In genomic region chr11:114001416-114001815, GRCh38 we compare ENCODE assay signal across 27 cellular contexts. TPM values are rescaled to one million over a fixed set of nuclear protein-coding genes. Genes with fewer than 3 reads are reported as not detected.
A peak's percentile ranks its signal among the peaks of the same experiment; 100 is the strongest.
DNase-seq lines count a peak whose midpoint lies in the region; ATAC-seq and TF ChIP-seq lines count a peak whose summit lies in the region.
"Had no signal": no experiment of that assay in that cellular context is flagged by ENCODE, and none has a peak within 500 bp of the region (broad histone marks: within the 10 kb centered on the region; RNA-seq: fewer than 3 reads in every experiment).

No MANE protein-coding gene starts in this region.

- H3K27ac Mint-ChIP-seq in activated CD4-positive, alpha-beta T cell treated with anti-CD3 and anti-CD28 coated beads, Interleukin-2, amount 10 ng/mL, durations not matched to agents 7 days and 5 days: no peak overlapping the region
- H3K27ac Mint-ChIP-seq: CD8-positive, alpha-beta T cell had no signal

- intact Hi-C loops in A673 (cut with micrococcal nuclease; ENCODE audit: unreplicated experiment): no loop called here
- intact Hi-C loops in sigmoid colon (cut with DNase I): no loop called here

- no peaks in the 10 kb centered on the region for H3K36me3 Mint-ChIP-seq in activated T-cell treated with anti-CD3 and anti-CD28 coated beads, Interleukin-2, amount 50 U/mL, for 4 hours (ENCODE audit: insufficient read depth)
- no peaks in the 10 kb centered on the region for H3K36me3 Mint-ChIP-seq in activated CD4-positive, alpha-beta T cell treated with anti-CD3 and anti-CD28 coated beads, Interleukin-2, amount 10 ng/mL, durations not matched to agents 7 days and 5 days (ENCODE audit: low read depth)
- H3K36me3 Mint-ChIP-seq: CD8-positive, alpha-beta T cell had no signal

- no peaks in the 10 kb centered on the region for H3K4me1 ChIP-seq in A673 (ENCODE audit: insufficient read depth, low read length, poor library complexity, severe bottlenecking)
- H3K4me1 ChIP-seq in hepatocyte (ENCODE audit: insufficient read depth): no peaks in the 10 kb centered on the region
- peaks cover 0 to 15% (median 6%) of the 10 kb centered on the region in 4 donors for H3K4me1 ChIP-seq in sigmoid colon
- H3K4me1 ChIP-seq: Caco-2 had no signal

- TF ChIP-seq EP300 in sigmoid colon (IDR thresholded peaks at IDR 0.05): peak; percentile 11 to 55 (median 49)

- POLR2A ChIA-PET in A673 (lab: Charles Lee; ENCODE audit: low non-redundant PET): no interaction called here
- POLR2A ChIA-PET in activated CD4-positive, alpha-beta T cell treated with anti-CD3 and anti-CD28 coated beads, Interleukin-2, amount 10 ng/mL, durations not matched to agents 7 days and 5 days (lab: Charles Lee): no interaction called here

- H3K4me3 Mint-ChIP-seq in activated T-cell treated with anti-CD3 and anti-CD28 coated beads, Interleukin-2, amount 50 U/mL, for 4 hours: no peak overlapping the region
- H3K4me3 Mint-ChIP-seq in activated CD4-positive, alpha-beta T cell treated with anti-CD3 and anti-CD28 coated beads, Interleukin-2, amount 10 ng/mL, durations not matched to agents 7 days and 5 days: no peak overlapping the region
- H3K4me3 Mint-ChIP-seq: CD8-positive, alpha-beta T cell had no signal

- H3K36me3 ChIP-seq in A673 (ENCODE audit: insufficient read depth, low read length, poor library complexity, severe bottlenecking) (no peaks in the 10 kb centered on the region), hepatocyte (replicated peaks; ENCODE audit: insufficient read depth, low read depth) (no peaks in the 10 kb centered on the region), sigmoid colon (no peaks in the 10 kb centered on the region)
- H3K36me3 ChIP-seq: BLaER1 treated with 17β-estradiol and CSF1 and Interleukin-3, amounts not matched to agents 10 nM and 100 nM had no signal

- WGBS in hepatocyte (ENCODE audit: low lambda C conversion rate, missing lambda C conversion rate): 53% methylated on average over 3 of the region's 3 CpGs
- 58 to 69% methylated on average over 3 of the region's 3 CpGs for WGBS in sigmoid colon, 2 donors

- DNase-seq in A673 (ENCODE audit: low spot score) (peak; percentile 27), amniotic epithelial cell (ENCODE audit: low read depth) (peak; percentile 3), hepatocyte (ENCODE audit: low spot score) (peak; percentile 18), sigmoid colon (peak; percentile 82), NCI-H187 treated with DMSO at 0.1 percent for 48 hours (lab: John Stamatoyannopoulos, UW) (no peak)
- DNase-seq in activated T-cell treated with anti-CD3 and anti-CD28 coated beads, Interleukin-2, amount 50 U/mL, for 4 hours: no peak
- no peak for DNase-seq in activated CD4-positive, alpha-beta T cell treated with anti-CD3 and anti-CD28 coated beads, Interleukin-2, amount 10 ng/mL, durations not matched to agents 7 days and 5 days
- DNase-seq: AML-193; Caco-2; CD8-positive, alpha-beta T cell; DMS79; EL; GF-D8; NCI-H1092; NCI-H1417 treated with DMSO at 0.1 percent for 48 hours; NCI-H1694 treated with DMSO at 0.1 percent for 48 hours; NCI-H2081 treated with DMSO at 0.1 percent for 48 hours; NCI-H2171; NCI-H226; NCI-H510A treated with DMSO at 0.1 percent for 48 hours; SIG-M5 had no signal

- H2AFZ ChIP-seq in hepatocyte: no peak overlapping the region

- H3K4me1 Mint-ChIP-seq in activated T-cell treated with anti-CD3 and anti-CD28 coated beads, Interleukin-2, amount 50 U/mL, for 4 hours (ENCODE audit: low read depth): no peaks in the 10 kb centered on the region
- H3K4me1 Mint-ChIP-seq in activated CD4-positive, alpha-beta T cell treated with anti-CD3 and anti-CD28 coated beads, Interleukin-2, amount 10 ng/mL, durations not matched to agents 7 days and 5 days: no peaks in the 10 kb centered on the region

- H3K27me3 Mint-ChIP-seq in activated T-cell treated with anti-CD3 and anti-CD28 coated beads, Interleukin-2, amount 50 U/mL, for 4 hours (ENCODE audit: low read depth): peaks cover 4% of the 10 kb centered on the region
- H3K27me3 Mint-ChIP-seq in activated CD4-positive, alpha-beta T cell treated with anti-CD3 and anti-CD28 coated beads, Interleukin-2, amount 10 ng/mL, durations not matched to agents 7 days and 5 days: peaks cover 8% of the 10 kb centered on the region

- no TSS peak for BruUV-seq in A673 (replicated peaks; lab: Mats Ljungman, UMichigan)

- H3K9me3 Mint-ChIP-seq in activated T-cell treated with anti-CD3 and anti-CD28 coated beads, Interleukin-2, amount 50 U/mL, for 4 hours: no peaks in the 10 kb centered on the region
- H3K9me3 Mint-ChIP-seq in activated CD4-positive, alpha-beta T cell treated with anti-CD3 and anti-CD28 coated beads, Interleukin-2, amount 10 ng/mL, durations not matched to agents 7 days and 5 days: no peaks in the 10 kb centered on the region
- H3K9me3 Mint-ChIP-seq: CD8-positive, alpha-beta T cell had no signal

- no peak for ATAC-seq in activated T-cell treated with anti-CD3 and anti-CD28 coated beads, Interleukin-2, amount 50 U/mL, for 4 hours
- ATAC-seq in GM19395 (IDR thresholded peaks at IDR 0.05; ENCODE audit: unreplicated experiment): no peak
- ATAC-seq: CD8-positive, alpha-beta T cell; HCT116 had no signal

- CTCF ChIA-PET in A673 (lab: Charles Lee): no interaction called here
- CTCF ChIA-PET in activated CD4-positive, alpha-beta T cell treated with anti-CD3 and anti-CD28 coated beads, Interleukin-2, amount 10 ng/mL, durations not matched to agents 7 days and 5 days (lab: Charles Lee): interaction anchor here (0.9 to 1.9 kb wide), 2 partner anchors 11 to 261 kb away, joined by 3 to 4 read pairs; no protein-coding TSS in a partner anchor

- no peaks in the 10 kb centered on the region for H3K79me2 ChIP-seq in hepatocyte

- no peak overlapping the region for H3K27ac ChIP-seq in A673 (ENCODE audit: low read depth, low read length, poor library complexity, severe bottlenecking)
- no peak overlapping the region for H3K27ac ChIP-seq in hepatocyte
- H3K27ac ChIP-seq in sigmoid colon: no peak overlapping the region
- H3K27ac ChIP-seq: BLaER1 treated with 17β-estradiol and CSF1 and Interleukin-3, amounts not matched to agents 10 nM and 100 nM; SK-N-MC had no signal

- H3K27me3 ChIP-seq in A673 (replicated peaks; ENCODE audit: insufficient read depth, low read depth, low read length, poor library complexity) (peaks cover 6% of the 10 kb centered on the region), hepatocyte (peaks cover 27% of the 10 kb centered on the region), sigmoid colon (peaks cover 0 to 7% (median 0%) of the 10 kb centered on the region in 3 donors)
- H3K27me3 ChIP-seq: BLaER1 treated with 17β-estradiol and CSF1 and Interleukin-3, amounts not matched to agents 10 nM and 100 nM had no signal

- TF ChIP-seq CTCF in A673 (conservative IDR thresholded peaks at IDR 0.05; ENCODE audit: low read depth, low read length): no peak
- no peak for TF ChIP-seq CTCF in hepatocyte (IDR thresholded peaks at IDR 0.05; ENCODE audit: poor library complexity)
- TF ChIP-seq CTCF in sigmoid colon (IDR thresholded peaks at IDR 0.05): no peak

- H4K20me1 ChIP-seq in hepatocyte (ENCODE audit: insufficient read depth, poor library complexity, severe bottlenecking): no peaks in the 10 kb centered on the region

- TF ChIP-seq POLR2A in sigmoid colon (IDR thresholded peaks at IDR 0.05): no peak

- no peaks in the 10 kb centered on the region for H3K9me2 ChIP-seq in hepatocyte (replicated peaks; ENCODE audit: insufficient read depth)

- H3K4me2 ChIP-seq in hepatocyte: no peak overlapping the region
- H3K4me2 ChIP-seq: BLaER1 treated with 17β-estradiol and CSF1 and Interleukin-3, amounts not matched to agents 10 nM and 100 nM had no signal

- H3K9me3 ChIP-seq in A673 (ENCODE audit: low read depth, low read length, poor library complexity, severe bottlenecking) (no peaks in the 10 kb centered on the region), hepatocyte (ENCODE audit: low read depth) (no peaks in the 10 kb centered on the region), sigmoid colon (no peaks in the 10 kb centered on the region)
- H3K9me3 ChIP-seq: BLaER1 treated with 17β-estradiol and CSF1 and Interleukin-3, amounts not matched to agents 10 nM and 100 nM; Caco-2 had no signal

- H3K4me3 ChIP-seq in A673 (ENCODE audit: low read depth, low read length, poor library complexity, severe bottlenecking): no peak overlapping the region
- no peak overlapping the region for H3K4me3 ChIP-seq in hepatocyte
- H3K4me3 ChIP-seq in sigmoid colon: no peak overlapping the region
- H3K4me3 ChIP-seq: BLaER1 treated with 17β-estradiol and CSF1 and Interleukin-3, amounts not matched to agents 10 nM and 100 nM; SK-N-MC had no signal

RNA-seq across cellular contexts. Expression of gene HTR3A, which starts 26.5 kb away (rescaled TPM):
- total RNA-seq in A673 (2021): not detected in 2 replicates
- total RNA-seq in hepatocyte: not detected in 2 replicates
- not detected in 2 replicates for polyA plus RNA-seq in hepatocyte
- 1 to 10 TPM; 1.1 to 4.5 (median 2.8) TPM for total RNA-seq in sigmoid colon
- 1 to 10 TPM in 1 of 3 donors, not detected in 2; 1.5 TPM for polyA plus RNA-seq in sigmoid colon
- total RNA-seq in activated T-cell treated with anti-CD3 and anti-CD28 coated beads, Interleukin-2, amount 50 U/mL, for 4 hours: not detected
- not detected for total RNA-seq in activated CD4-positive, alpha-beta T cell treated with anti-CD3 and anti-CD28 coated beads, Interleukin-2, amount 10 ng/mL, durations not matched to agents 7 days and 5 days
- total RNA-seq: Caco-2; CD8-positive, alpha-beta T cell; H4; HT-29 had no signal

RNA-seq across cellular contexts. Expression of gene ZBTB16, which starts 58.1 kb away (rescaled TPM):
- 12.0 and 14.1 TPM in 2 replicates for total RNA-seq in A673 (2021)
- total RNA-seq in hepatocyte: 21.0 and 30.1 TPM in 2 replicates
- polyA plus RNA-seq in hepatocyte: 52.3 and 67.5 TPM in 2 replicates
- total RNA-seq in sigmoid colon: 100 to 1,000 TPM in 3 of 4 donors, 10 to 100 TPM in 1; 99.5 to 197 (median 129) TPM
- polyA plus RNA-seq in sigmoid colon: 10 to 100 TPM in 2 of 3 donors, 1 to 10 TPM in 1; 9.9 to 34.4 (median 11.4) TPM
- 1 to 10 TPM; 3.4 to 4.4 (median 4.1) TPM for total RNA-seq in activated T-cell treated with anti-CD3 and anti-CD28 coated beads, Interleukin-2, amount 50 U/mL, for 4 hours
- 1 to 10 TPM; 7.4 to 7.6 TPM for total RNA-seq in activated CD4-positive, alpha-beta T cell treated with anti-CD3 and anti-CD28 coated beads, Interleukin-2, amount 10 ng/mL, durations not matched to agents 7 days and 5 days
- total RNA-seq: H4, HT-29 had no signal

Comparison
In these comparisons a context has a peak if more than half of its experiments do, and no peak if none do; other contexts are left out.
1. DNase-seq: peak in A673 (single experiment), amniotic epithelial cell (single experiment), hepatocyte (single experiment) and sigmoid colon (single experiment); none in NCI-H187 treated with DMSO at 0.1 percent for 48 hours (single experiment), activated T-cell treated with anti-CD3 and anti-CD28 coated beads, Interleukin-2, amount 50 U/mL, for 4 hours (single experiment) and activated CD4-positive, alpha-beta T cell treated with anti-CD3 and anti-CD28 coated beads, Interleukin-2, amount 10 ng/mL, durations not matched to agents 7 days and 5 days (single experiment).